Comparison of ENCODE assay signal across 23 cellular contexts in the genomic region with DNA sequence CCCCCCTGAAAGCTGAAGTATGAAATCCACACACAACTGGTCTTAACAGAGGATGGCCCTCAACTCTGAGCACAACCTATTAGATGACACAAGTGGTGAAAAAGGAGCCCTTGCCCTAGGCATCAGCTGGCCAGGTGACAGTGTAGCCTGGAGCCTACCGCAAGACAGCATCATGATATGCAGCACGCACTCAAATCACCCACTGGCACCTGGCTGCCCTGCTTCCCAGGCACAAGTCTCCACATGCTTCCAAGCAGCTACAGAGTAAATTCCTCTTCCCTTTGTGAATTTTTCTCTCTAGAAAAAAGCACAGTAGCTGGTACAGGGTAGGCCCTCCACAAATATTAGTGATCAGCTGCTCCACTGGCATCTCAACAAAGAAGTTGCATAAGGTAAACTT. TPM values are rescaled to one million over a fixed set of nuclear protein-coding genes. Genes with fewer than 3 reads are reported as not detected.
DNase-seq lines count a peak whose midpoint lies in the region; ATAC-seq and TF ChIP-seq lines count a peak whose summit lies in the region.
"Had no signal": no experiment of that assay in that cellular context is flagged by ENCODE, and none has a peak within 500 bp of the region (broad histone marks: within the 10 kb centered on the region; RNA-seq: fewer than 3 reads in every experiment).

No MANE protein-coding gene starts in this region.

- no peak overlapping the region for H3K4me2 ChIP-seq in neural progenitor cell

- no peaks in the 10 kb centered on the region for H3F3A ChIP-seq in neural progenitor cell (ENCODE audit: low read depth)

- peak; percentile 65 for DNase-seq in NCI-H2107 treated with DMSO at 0.1 percent for 48 hours (lab: John Stamatoyannopoulos, UW; ENCODE audit: unreplicated experiment)
- no peak for DNase-seq in NCI-H2107 (lab: John Stamatoyannopoulos, UW)
- DNase-seq in RWPE2 (ENCODE audit: low spot score), result no peak
- peak; percentile 80 for DNase-seq in epithelial cell of prostate (ENCODE audit: low read depth, low spot score)
- DNase-seq in retinal pigment epithelial cell (ENCODE audit: low read depth), result peak; percentile 23
- no peak for DNase-seq in DMS114 treated with DMSO at 0.1 percent for 48 hours (lab: John Stamatoyannopoulos, UW; ENCODE audit: unreplicated experiment)
- no peak for DNase-seq in neural progenitor cell (ENCODE audit: low spot score)
- DNase-seq: 8988T; Caco-2; CD4-positive, alpha-beta memory T cell; GDM1; H7; KBM-7; NCI-H1092 treated with DMSO at 0.1 percent for 48 hours; NCI-H1436 treated with DMSO at 0.1 percent for 48 hours; NCI-H2029 treated with DMSO at 0.1 percent for 48 hours; NCI-H69; NK-92 treated with Interleukin-12 subunit alpha and Interleukin-12 subunit beta, amount 100 ng/mL, for 24 hours had no signal

- H3K36me3 ChIP-seq in RWPE2 (ENCODE audit: low read depth) (no peaks in the 10 kb centered on the region), neural progenitor cell (no peaks in the 10 kb centered on the region)
- H3K36me3 ChIP-seq: BLaER1 treated with 17β-estradiol and CSF1 and Interleukin-3, amounts not matched to agents 10 nM and 100 nM; SJSA1 had no signal

- H3K4me3 ChIP-seq in RWPE2 (ENCODE audit: severe bottlenecking) (no peak overlapping the region), retinal pigment epithelial cell (ENCODE audit: low read length) (no peak overlapping the region), neural progenitor cell (no peak overlapping the region)
- H3K4me3 ChIP-seq: BLaER1 treated with 17β-estradiol and CSF1 and Interleukin-3, amounts not matched to agents 10 nM and 100 nM; SJSA1 had no signal

- ATAC-seq in RWPE2 (ENCODE audit: low read depth), result peak; percentile 73
- no peak for ATAC-seq in HG02678 (IDR thresholded peaks at IDR 0.05; ENCODE audit: unreplicated experiment)
- ATAC-seq: HepG2 had no signal

- H3K9me3 ChIP-seq in RWPE2 (ENCODE audit: severe bottlenecking) (no peaks in the 10 kb centered on the region), neural progenitor cell (ENCODE audit: low read depth) (no peaks in the 10 kb centered on the region)
- H3K9me3 ChIP-seq: BLaER1 treated with 17β-estradiol and CSF1 and Interleukin-3, amounts not matched to agents 10 nM and 100 nM; Caco-2; SJSA1 had no signal

- TF ChIP-seq CTCF in RWPE2 (IDR thresholded peaks at IDR 0.05; ENCODE audit: poor library complexity, severe bottlenecking) (no peak), retinal pigment epithelial cell (conservative IDR thresholded peaks at IDR 0.05; ENCODE audit: low read depth, low read length) (no peak), neural progenitor cell (IDR thresholded peaks at IDR 0.05) (no peak)

- no peaks in the 10 kb centered on the region for H3K27me3 ChIP-seq in RWPE2 (ENCODE audit: insufficient read depth, poor library complexity, severe bottlenecking)
- no peaks in the 10 kb centered on the region for H3K27me3 ChIP-seq in neural progenitor cell
- H3K27me3 ChIP-seq: BLaER1 treated with 17β-estradiol and CSF1 and Interleukin-3, amounts not matched to agents 10 nM and 100 nM; SJSA1 had no signal

- H4K20me1 ChIP-seq in neural progenitor cell (ENCODE audit: low read depth), result no peaks in the 10 kb centered on the region
- H4K20me1 ChIP-seq: BLaER1 treated with 17β-estradiol and CSF1 and Interleukin-3, amounts not matched to agents 10 nM and 100 nM had no signal

- H3K4me1 Mint-ChIP-seq in neural progenitor cell, result peaks cover 7% of the 10 kb centered on the region

- H3K4me3 Mint-ChIP-seq in neural progenitor cell, result no peak overlapping the region
- H3K4me3 Mint-ChIP-seq: CD4-positive, alpha-beta memory T cell had no signal

- H3K9me3 Mint-ChIP-seq in neural progenitor cell, result no peaks in the 10 kb centered on the region
- H3K9me3 Mint-ChIP-seq: CD4-positive, alpha-beta memory T cell had no signal

- H3K27ac ChIP-seq in RWPE2 (ENCODE audit: poor library complexity, severe bottlenecking), result peak overlapping the region; percentile 19
- peak overlapping the region; percentile 59 for H3K27ac ChIP-seq in epithelial cell of prostate
- H3K27ac ChIP-seq in neural progenitor cell, result no peak overlapping the region
- H3K27ac ChIP-seq: BLaER1 treated with 17β-estradiol and CSF1 and Interleukin-3, amounts not matched to agents 10 nM and 100 nM; SJSA1 had no signal

- no peak overlapping the region for H2AFZ ChIP-seq in neural progenitor cell (replicated peaks)

- H3K4me1 ChIP-seq in RWPE2 (ENCODE audit: insufficient read depth, poor library complexity, severe bottlenecking) (peaks cover 11% of the 10 kb centered on the region), neural progenitor cell (no peaks in the 10 kb centered on the region)
- H3K4me1 ChIP-seq: Caco-2 had no signal

- no peak overlapping the region for H3K27ac Mint-ChIP-seq in neural progenitor cell
- H3K27ac Mint-ChIP-seq: CD4-positive, alpha-beta memory T cell had no signal

- no peaks in the 10 kb centered on the region for H3K36me3 Mint-ChIP-seq in neural progenitor cell
- H3K36me3 Mint-ChIP-seq: CD4-positive, alpha-beta memory T cell had no signal

- H3K27me3 Mint-ChIP-seq in neural progenitor cell (ENCODE audit: insufficient read depth, low read depth), result peaks cover 2% of the 10 kb centered on the region

- H3K9ac ChIP-seq in neural progenitor cell, result no peak overlapping the region
- H3K9ac ChIP-seq: BLaER1 treated with 17β-estradiol and CSF1 and Interleukin-3, amounts not matched to agents 10 nM and 100 nM had no signal

- H3K79me2 ChIP-seq in neural progenitor cell (ENCODE audit: low read depth), result no peaks in the 10 kb centered on the region

RNA-seq across cellular contexts. Expression of gene FBXO15, which starts 6.0 kb away (rescaled TPM):
- total RNA-seq in neural progenitor cell (ENCODE audit: low replicate concordance), result 2.2 and 2.8 TPM in 2 replicates
- total RNA-seq: HT-29 had no signal

RNA-seq across cellular contexts. Expression of gene TIMM21, which starts 6.7 kb away (rescaled TPM):
- total RNA-seq in neural progenitor cell (ENCODE audit: low replicate concordance), result 24.0 and 28.4 TPM in 2 replicates

Comparison
In these comparisons a context has a peak if more than half of its experiments do, and no peak if none do; other contexts are left out.
1. DNase-seq: peak in NCI-H2107 treated with DMSO at 0.1 percent for 48 hours (single experiment), epithelial cell of prostate (single experiment) and retinal pigment epithelial cell (single experiment); none in NCI-H2107 (single experiment), RWPE2 (single experiment), DMS114 treated with DMSO at 0.1 percent for 48 hours (single experiment) and neural progenitor cell (single experiment).